ENCODE assay signal across 1 cellular context in genomic region chr6:63799813-63800212, GRCh38.
A peak's percentile ranks its signal among the peaks of the same experiment; 100 is the strongest.
TF ChIP-seq lines count a peak whose summit lies in the region.

No MANE protein-coding gene starts in this region.

TF ChIP-seq in HepG2, 621 proteins besides CTCF, POLR2A, EP300 and RAD21 (continued from another document):
- TF ChIP-seq KDM4B (CRISPR knock-in tag; IDR thresholded peaks at IDR 0.05) (no peak), ETV5 (CRISPR knock-in tag; IDR thresholded peaks at IDR 0.05; ENCODE audit: borderline replicate concordance) (no peak), ASH2L (IDR thresholded peaks at IDR 0.05; ENCODE audit: insufficient read length, low read depth, low read length) (no peak), ZBTB44 (CRISPR knock-in tag; IDR thresholded peaks at IDR 0.05) (no peak), NCOA2 (CRISPR knock-in tag; IDR thresholded peaks at IDR 0.05) (no peak), SALL1 (CRISPR knock-in tag; IDR thresholded peaks at IDR 0.05) (peak; percentile 37; the same call in 1 of the 2 replicates), POLR2G (IDR thresholded peaks at IDR 0.05; ENCODE audit: low read depth, low read length) (no peak), ATAD3A (CRISPR knock-in tag; IDR thresholded peaks at IDR 0.05) (no peak), GTF2F1 (IDR thresholded peaks at IDR 0.05; ENCODE audit: low read length) (no peak), TEAD3 (CRISPR knock-in tag; optimal IDR thresholded peaks at IDR 0.05; ENCODE audit: borderline replicate concordance) (peak; percentile 37), CSRNP2 (CRISPR knock-in tag; conservative IDR thresholded peaks at IDR 0.05; ENCODE audit: low read depth) (no peak), ZNF704 (CRISPR knock-in tag; IDR thresholded peaks at IDR 0.05; ENCODE audit: borderline replicate concordance) (no peak), ZMAT5 (CRISPR knock-in tag; IDR thresholded peaks at IDR 0.05; ENCODE audit: borderline replicate concordance, low read depth) (no peak), PBX3 (CRISPR knock-in tag; IDR thresholded peaks at IDR 0.05; ENCODE audit: borderline replicate concordance) (no peak)
